ENCODE assay signal across 1 cellular context in the genomic region with DNA sequence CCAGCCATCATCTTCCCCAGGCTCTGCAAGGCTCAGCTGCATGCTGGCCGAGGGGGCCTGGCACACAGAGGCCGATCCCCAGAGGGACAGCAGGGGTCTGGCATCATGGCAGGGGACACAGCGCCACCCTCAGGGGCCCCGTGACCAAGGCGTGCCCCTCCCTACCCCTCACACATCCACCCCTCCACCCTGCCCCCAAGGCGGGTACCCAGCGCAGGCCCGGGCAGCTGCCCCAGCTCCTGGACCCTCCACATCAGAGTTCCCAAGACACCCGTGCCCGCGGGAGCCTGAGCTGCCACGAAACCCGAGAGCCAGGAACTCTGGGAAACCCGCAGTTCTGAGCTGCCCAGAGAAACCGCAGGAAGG.
TF ChIP-seq lines count a peak whose summit lies in the region.

No MANE protein-coding gene starts in this region.

TF ChIP-seq in Ishikawa, 13 proteins besides CTCF, POLR2A, EP300 and RAD21 (continued from another document):
- TF ChIP-seq, protein P1, sequence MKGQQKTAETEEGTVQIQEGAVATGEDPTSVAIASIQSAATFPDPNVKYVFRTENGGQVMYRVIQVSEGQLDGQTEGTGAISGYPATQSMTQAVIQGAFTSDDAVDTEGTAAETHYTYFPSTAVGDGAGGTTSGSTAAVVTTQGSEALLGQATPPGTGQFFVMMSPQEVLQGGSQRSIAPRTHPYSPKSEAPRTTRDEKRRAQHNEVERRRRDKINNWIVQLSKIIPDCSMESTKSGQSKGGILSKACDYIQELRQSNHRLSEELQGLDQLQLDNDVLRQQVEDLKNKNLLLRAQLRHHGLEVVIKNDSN (IDR thresholded peaks at IDR 0.05): no peak
- TF ChIP-seq CEBPB (IDR thresholded peaks at IDR 0.05): no peak
- no peak for TF ChIP-seq TAF1 (IDR thresholded peaks at IDR 0.05; ENCODE audit: low read depth)
